ENCODE assay signal across 9 cellular contexts in genomic region chr4:158721680-158722079, GRCh38. TPM values are rescaled to one million over a fixed set of nuclear protein-coding genes. Genes with fewer than 3 reads are reported as not detected.
DNase-seq lines count a peak whose midpoint lies in the region; ATAC-seq and TF ChIP-seq lines count a peak whose summit lies in the region.
"Had no signal": no experiment of that assay in that cellular context is flagged by ENCODE, and none has a peak within 500 bp of the region (broad histone marks: within the 10 kb centered on the region; RNA-seq: fewer than 3 reads in every experiment).

No MANE protein-coding gene starts in this region.

- TF ChIP-seq CTCF in SU-DHL-6 (IDR thresholded peaks at IDR 0.05; ENCODE audit: insufficient read depth, low read length, poor library complexity, severe bottlenecking) (no peak), fibroblast of lung (conservative IDR thresholded peaks at IDR 0.05 in 1 of 2, IDR thresholded peaks at IDR 0.05 in 1 of 2; ENCODE audit: low read depth in 1 of 2, low read length in 2 of 2) (no peak), tibial artery (IDR thresholded peaks at IDR 0.05) (no peak)

- H3K9me3 Mint-ChIP-seq in activated naive CD4-positive, alpha-beta T cell treated with anti-CD3 and anti-CD28 coated beads, Interleukin-2, amount 50 U/mL, for 24 hours, result no peaks in the 10 kb centered on the region

- peaks cover 24% of the 10 kb centered on the region for H3K79me2 ChIP-seq in SU-DHL-6 (ENCODE audit: insufficient read depth, low read length)
- H3K79me2 ChIP-seq in fibroblast of lung (ENCODE audit: control insufficient read depth, insufficient read depth, low read length), result peaks cover 19% of the 10 kb centered on the region

- peak overlapping the region; percentile 70 for H3K4me2 ChIP-seq in SU-DHL-6 (ENCODE audit: low read depth, low read length, poor library complexity, severe bottlenecking)
- peak overlapping the region; percentile 85 for H3K4me2 ChIP-seq in fibroblast of lung (ENCODE audit: extremely low read depth, insufficient read depth, low read length)

- peaks cover 9% of the 10 kb centered on the region; the same call in 1 of the 2 replicates for H3K36me3 ChIP-seq in SU-DHL-6 (ENCODE audit: low read length)
- H3K36me3 ChIP-seq in fibroblast of lung (ENCODE audit: control insufficient read depth, insufficient read depth, low read length), result peaks cover 2% of the 10 kb centered on the region
- peaks cover 15 to 30% (median 25%) of the 10 kb centered on the region in 3 donors for H3K36me3 ChIP-seq in tibial artery

- H3F3A ChIP-seq in SU-DHL-6 (ENCODE audit: insufficient read depth), result no peaks in the 10 kb centered on the region

- intact Hi-C loops in tibial artery (cut with DNase I; ENCODE audit: low total_unique reads) (loop anchor here (2.0 to 10.0 kb wide), 2 partner anchors 49 to 723 kb away; partner anchors contain the start of gene ETFDH), cardiac septum (cut with DNase I) (loop anchor here (5.0 to 10.0 kb wide), 2 partner anchors 49 to 723 kb away; partner anchors contain the start of genes C4orf46 and ETFDH)

- peaks cover 49% of the 10 kb centered on the region for H3K4me1 Mint-ChIP-seq in activated naive CD4-positive, alpha-beta T cell treated with anti-CD3 and anti-CD28 coated beads, Interleukin-2, amount 50 U/mL, for 24 hours

- H3K4me1 ChIP-seq in fibroblast of lung (ENCODE audit: control insufficient read depth, extremely low read depth, insufficient read depth, low read length) (no peaks in the 10 kb centered on the region), tibial artery (peaks cover 0 to 18% (median 8%) of the 10 kb centered on the region in 4 donors)

- H3K9me2 ChIP-seq in SU-DHL-6 (replicated peaks; ENCODE audit: insufficient read depth, low read length), result no peaks in the 10 kb centered on the region

- H2AFZ ChIP-seq in SU-DHL-6 (ENCODE audit: low read depth, low read length, severe bottlenecking) (no peak overlapping the region), fibroblast of lung (ENCODE audit: low read length) (no peak overlapping the region)

- H3K27me3 Mint-ChIP-seq in activated naive CD4-positive, alpha-beta T cell treated with anti-CD3 and anti-CD28 coated beads, Interleukin-2, amount 50 U/mL, for 24 hours, result no peaks in the 10 kb centered on the region

- H3K9me3 ChIP-seq in SU-DHL-6 (ENCODE audit: insufficient read depth, low read length), result no peaks in the 10 kb centered on the region
- H3K9me3 ChIP-seq in fibroblast of lung (ENCODE audit: control insufficient read depth, insufficient read depth, low read depth, low read length), result no peaks in the 10 kb centered on the region
- H3K9me3 ChIP-seq in tibial artery, result no peaks in the 10 kb centered on the region

- no peak for DNase-seq in activated naive CD4-positive, alpha-beta T cell treated with anti-CD3 and anti-CD28 coated beads, Interleukin-2, amount 50 U/mL, for 16 hours
- DNase-seq in fibroblast of lung (ENCODE audit: low read depth in 2 of 2), result no peak
- DNase-seq in tibial artery, result no peak
- no peak for DNase-seq in cardiac septum (ENCODE audit: low spot score)
- no peak for DNase-seq in putamen (ENCODE audit: low spot score)
- DNase-seq: AML-193 had no signal

- ATAC-seq in HG03045 (IDR thresholded peaks at IDR 0.05; ENCODE audit: unreplicated experiment), result no peak

- peaks cover 21% of the 10 kb centered on the region for H3K36me3 Mint-ChIP-seq in activated naive CD4-positive, alpha-beta T cell treated with anti-CD3 and anti-CD28 coated beads, Interleukin-2, amount 50 U/mL, for 24 hours

- peak overlapping the region; percentile 77 for H3K27ac Mint-ChIP-seq in activated naive CD4-positive, alpha-beta T cell treated with anti-CD3 and anti-CD28 coated beads, Interleukin-2, amount 50 U/mL, for 24 hours

- H4K20me1 ChIP-seq in SU-DHL-6 (ENCODE audit: low read depth, low read length) (no peaks in the 10 kb centered on the region), fibroblast of lung (ENCODE audit: control insufficient read depth, extremely low read depth, insufficient read depth, low read length) (no peaks in the 10 kb centered on the region)

- peak overlapping the region; percentile 98 for H3K4me3 Mint-ChIP-seq in activated naive CD4-positive, alpha-beta T cell treated with anti-CD3 and anti-CD28 coated beads, Interleukin-2, amount 50 U/mL, for 24 hours

- H3K27ac ChIP-seq in SU-DHL-6 (ENCODE audit: low read depth, low read length) (no peak overlapping the region), fibroblast of lung (ENCODE audit: insufficient read depth, low read length) (no peak overlapping the region), tibial artery (no peak overlapping the region)

- H3K27me3 ChIP-seq in SU-DHL-6 (ENCODE audit: low read length) (no peaks in the 10 kb centered on the region), fibroblast of lung (ENCODE audit: control insufficient read depth, insufficient read depth, low read length) (no peaks in the 10 kb centered on the region), tibial artery (no peaks in the 10 kb centered on the region)

- H3K4me3 ChIP-seq in SU-DHL-6 (ENCODE audit: insufficient read depth, low read length, poor library complexity, severe bottlenecking) (peak overlapping the region; percentile 86), fibroblast of lung (replicated peaks in 1 of 4; ENCODE audit: control extremely low read depth in 1 of 4, insufficient read depth in 1 of 4, low read depth in 3 of 4, low read length in 4 of 4) (peak overlapping the region in 1 of 4 experiments; percentile 80), tibial artery (peak overlapping the region; percentile 86)

- 0 out of 2 replicates have a peak overlapping the region, but pooled peaks have one; percentile 91 for H3K9ac ChIP-seq in SU-DHL-6 (ENCODE audit: low read length)
- no peak overlapping the region for H3K9ac ChIP-seq in fibroblast of lung (ENCODE audit: insufficient read depth, low read length)

RNA-seq across cellular contexts. Expression of gene PPID, which starts 1.5 kb away (rescaled TPM):
- total RNA-seq in fibroblast of lung (34.4 and 36.0 TPM in 2 replicates), cardiac septum (31.9 TPM)
- 18.4 and 23.6 TPM in 2 replicates for polyA plus RNA-seq in fibroblast of lung
- polyA plus RNA-seq in fibroblast of lung (2012), result 24.1 and 24.2 TPM in 2 replicates
- 1.2 and 4.6 TPM in 2 replicates for polyA minus RNA-seq in fibroblast of lung (ENCODE audit: low replicate concordance)

RNA-seq across cellular contexts. Expression of gene FNIP2, which starts 47.1 kb away (rescaled TPM):
- total RNA-seq in fibroblast of lung, result 16.7 and 36.8 TPM in 2 replicates
- 11.7 and 16.9 TPM in 2 replicates for polyA plus RNA-seq in fibroblast of lung
- polyA plus RNA-seq in fibroblast of lung (2012), result 7.2 and 10.8 TPM in 2 replicates
- 12.1 and 14.5 TPM in 2 replicates for polyA minus RNA-seq in fibroblast of lung (ENCODE audit: low replicate concordance)
- 38.5 TPM for total RNA-seq in cardiac septum

RNA-seq across cellular contexts. Expression of gene ETFDH, which starts 49.6 kb away (rescaled TPM):
- total RNA-seq in fibroblast of lung (35.7 and 38.6 TPM in 2 replicates), cardiac septum (131 TPM)
- 28.3 and 34.8 TPM in 2 replicates for polyA plus RNA-seq in fibroblast of lung
- polyA plus RNA-seq in fibroblast of lung (2012), result 17.2 and 20.2 TPM in 2 replicates
- polyA minus RNA-seq in fibroblast of lung (ENCODE audit: low replicate concordance), result 1.8 and 5.0 TPM in 2 replicates

RNA-seq across cellular contexts. Expression of gene C4orf46, which starts 50.0 kb away (rescaled TPM):
- total RNA-seq in fibroblast of lung, result 7.2 and 11.2 TPM in 2 replicates
- polyA plus RNA-seq in fibroblast of lung, result 11.8 and 18.7 TPM in 2 replicates
- 7.8 and 13.0 TPM in 2 replicates for polyA plus RNA-seq in fibroblast of lung (2012)
- polyA minus RNA-seq in fibroblast of lung (ENCODE audit: low replicate concordance), result 12.2 and 22.9 TPM in 2 replicates
- 3.0 TPM for total RNA-seq in cardiac septum
